ENCODE assay signal across 12 cellular contexts in genomic region chr3:149401215-149401925, GRCh38. TPM values are rescaled to one million over a fixed set of nuclear protein-coding genes. Genes with fewer than 3 reads are reported as not detected.
A peak's percentile ranks its signal among the peaks of the same experiment; 100 is the strongest.
DNase-seq lines count a peak whose midpoint lies in the region; ATAC-seq and TF ChIP-seq lines count a peak whose summit lies in the region.
"Had no signal": no experiment of that assay in that cellular context is flagged by ENCODE, and none has a peak within 500 bp of the region (broad histone marks: within the 10 kb centered on the region; RNA-seq: fewer than 3 reads in every experiment).

No MANE protein-coding gene starts in this region.

- no peak overlapping the region for H3K4me2 ChIP-seq in GM23248 (ENCODE audit: unreplicated experiment)
- H3K4me2 ChIP-seq: GM23338 had no signal

- no peaks in the 10 kb centered on the region for H4K20me1 ChIP-seq in GM23248 (ENCODE audit: insufficient read depth)

- 68 to 73% methylated on average over 3 of the region's 3 CpGs for WGBS in GM23248 (ENCODE audit: low coverage in 1 of 2, low lambda C conversion rate in 2 of 2, missing lambda C conversion rate in 2 of 2), 2 experiments

- no peak overlapping the region for H3K9ac ChIP-seq in GM23248

- H3K36me3 ChIP-seq in GM23248 (ENCODE audit: low read depth) = no peaks in the 10 kb centered on the region
- H3K36me3 ChIP-seq in Panc1 (ENCODE audit: control insufficient read depth, insufficient read depth, low read length) = no peaks in the 10 kb centered on the region

- H3K9me2 ChIP-seq in GM23248 (ENCODE audit: insufficient read depth) = no peaks in the 10 kb centered on the region

- no peak overlapping the region for H3K4me3 ChIP-seq in GM23248
- no peak overlapping the region for H3K4me3 ChIP-seq in Panc1 (ENCODE audit: low read depth in 2 of 2, low read length in 2 of 2)
- H3K4me3 ChIP-seq: GM23338 had no signal

- H3K27ac ChIP-seq in GM23248 (no peak overlapping the region), Panc1 (ENCODE audit: low read length) (peak overlapping the region; percentile 99)

- no peaks in the 10 kb centered on the region for H3K79me2 ChIP-seq in GM23248 (ENCODE audit: insufficient read depth)

- TF ChIP-seq CTCF in Panc1 (IDR thresholded peaks at IDR 0.05) = no peak
- TF ChIP-seq CTCF in progenitor cell of endocrine pancreas (IDR thresholded peaks at IDR 0.05; ENCODE audit: unreplicated experiment) = no peak

- DNase-seq in GM23248 = peak; percentile 48
- DNase-seq in Panc1 (ENCODE audit: low read depth, low spot score) = no peak
- no peak for DNase-seq in progenitor cell of endocrine pancreas (ENCODE audit: low spot score, unreplicated experiment)
- no peak for DNase-seq in ecto neural progenitor cell (ENCODE audit: low spot score)
- DNase-seq in NCI-H82 treated with DMSO at 0.1 percent for 48 hours (lab: John Stamatoyannopoulos, UW; ENCODE audit: unreplicated experiment) = no peak
- DNase-seq in left ventricle myocardium superior = no peak
- DNase-seq: activated CD8-positive, alpha-beta memory T cell treated with anti-CD3 and anti-CD28 coated beads, Interleukin-2, amount 50 U/mL, for 48 hours; NCI-H1694 treated with DMSO at 0.1 percent for 48 hours; occipital lobe had no signal

- H3F3A ChIP-seq in GM23248 (ENCODE audit: insufficient read depth) = peaks cover 13% of the 10 kb centered on the region

- H3K4me3 Mint-ChIP-seq in progenitor cell of endocrine pancreas (ENCODE audit: low read depth) = no peak overlapping the region
- H3K4me3 Mint-ChIP-seq: GM23338 had no signal

- H3K9me3 ChIP-seq in GM23248 (ENCODE audit: low read depth) (no peaks in the 10 kb centered on the region), Panc1 (ENCODE audit: control insufficient read depth, insufficient read depth, low read depth, low read length) (peaks cover 14% of the 10 kb centered on the region)

- H3K36me3 Mint-ChIP-seq in progenitor cell of endocrine pancreas (ENCODE audit: insufficient read depth) = no peaks in the 10 kb centered on the region

- no peaks in the 10 kb centered on the region for H3K27me3 ChIP-seq in GM23248 (replicated peaks; ENCODE audit: insufficient read depth)
- H3K27me3 ChIP-seq in Panc1 (ENCODE audit: control insufficient read depth, insufficient read depth, low read length) = no peaks in the 10 kb centered on the region

- no TSS peak for BruUV-seq in Panc1 (replicated peaks; lab: Mats Ljungman, UMichigan)

- intact Hi-C loops in Panc1 (cut with micrococcal nuclease; ENCODE audit: unreplicated experiment) = no loop called here
- intact Hi-C loops in left ventricle myocardium superior (cut with micrococcal nuclease) = no loop called here

- POLR2A ChIA-PET in Panc1 (lab: Charles Lee) = no interaction called here

- H3K4me1 Mint-ChIP-seq in progenitor cell of endocrine pancreas (ENCODE audit: low read depth) = peaks cover 30% of the 10 kb centered on the region

- H2AFZ ChIP-seq in GM23248 = no peak overlapping the region
- H2AFZ ChIP-seq: GM23338 had no signal

- CTCF ChIA-PET in Panc1 (lab: Charles Lee) = interaction anchor here (0.6 kb wide), 1 partner anchor 79 kb away, joined by 3 read pairs; no protein-coding TSS in a partner anchor

- H3K27ac Mint-ChIP-seq in progenitor cell of endocrine pancreas = peak overlapping the region; percentile 79
- H3K27ac Mint-ChIP-seq: GM23338 had no signal

- no peaks in the 10 kb centered on the region for H3K27me3 Mint-ChIP-seq in progenitor cell of endocrine pancreas

- peak; percentile 96 for ATAC-seq in Panc1
- peak; percentile 93 for ATAC-seq in esophagus mucosa
- ATAC-seq in HG02678 (IDR thresholded peaks at IDR 0.05; ENCODE audit: unreplicated experiment) = no peak
- no peak for ATAC-seq in left ventricle myocardium superior
- ATAC-seq: GM23338 had no signal

- no peaks in the 10 kb centered on the region for H3K9me3 Mint-ChIP-seq in progenitor cell of endocrine pancreas (ENCODE audit: low read depth)
- H3K9me3 Mint-ChIP-seq: GM23338 had no signal

- H3K4me1 ChIP-seq in GM23248 (ENCODE audit: insufficient read depth) = no peaks in the 10 kb centered on the region
- peaks cover 37% of the 10 kb centered on the region for H3K4me1 ChIP-seq in Panc1 (ENCODE audit: control insufficient read depth, insufficient read depth, low read length)

- in situ Hi-C loops in GM23248 (cut with MboI) (no loop called here), Panc1 (cut with HindIII; ENCODE audit: low pct_unique_long_range_greater_than_20kb, low sequenced_read_pairs) (no loop called here)

RNA-seq across cellular contexts. Expression of gene TM4SF1, which starts 23.9 kb away (rescaled TPM):
- total RNA-seq in GM23248 (2014; rRNA removed; shearing (Covaris generic)) = 7.2 and 10.5 TPM in 2 replicates
- polyA plus RNA-seq in GM23248 (2016; fragmentation: Nextera tagmentation; extraction: Ambion mirVana) = 10.7 and 12.4 TPM in 2 replicates
- total RNA-seq in Panc1 (2021; ENCODE audit: unreplicated experiment) = 1,063 TPM
- polyA plus RNA-seq in Panc1 (2012; ENCODE audit: insufficient read length) = 1,714 TPM
- total RNA-seq in esophagus mucosa = 125 TPM
- total RNA-seq in progenitor cell of endocrine pancreas = 2.1 and 2.3 TPM in 2 replicates
- 112 TPM for total RNA-seq in left ventricle myocardium superior

Comparison
In these comparisons a context has a peak if more than half of its experiments do, and no peak if none do; other contexts are left out.
1. ATAC-seq: peak in Panc1 (single experiment) and esophagus mucosa (single experiment); none in HG02678 (single experiment) and left ventricle myocardium superior (single experiment).